17 cellular contexts compared by ENCODE assay signal in the genomic region with DNA sequence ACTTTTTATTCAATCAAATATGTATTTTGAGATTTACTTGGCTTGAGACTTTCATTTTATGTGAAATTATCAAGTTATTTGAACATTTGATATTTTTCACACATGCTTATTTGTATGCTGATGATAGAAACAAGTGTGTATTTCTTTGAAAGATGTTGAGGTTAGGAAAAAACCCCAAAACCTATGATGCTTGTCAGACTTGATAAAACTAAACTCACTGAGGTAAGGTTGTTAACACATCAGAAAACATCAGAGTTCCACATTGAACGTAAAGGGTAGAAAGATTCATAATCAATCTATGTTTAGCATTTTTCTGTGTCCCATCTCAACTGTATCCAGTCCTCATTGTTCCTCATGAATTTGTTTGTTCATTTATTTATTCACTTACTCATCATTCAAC. TPM values are rescaled to one million over a fixed set of nuclear protein-coding genes. Genes with fewer than 3 reads are reported as not detected.
DNase-seq lines count a peak whose midpoint lies in the region; ATAC-seq, FAIRE-seq and TF ChIP-seq lines count a peak whose summit lies in the region.
"Had no signal": no experiment of that assay in that cellular context is flagged by ENCODE, and none has a peak within 500 bp of the region (broad histone marks: within the 10 kb centered on the region; RNA-seq: fewer than 3 reads in every experiment).

No MANE protein-coding gene starts in this region.

- in situ Hi-C loops in GM13976 (cut with MboI; ENCODE audit: low sequenced_read_pairs, unreplicated experiment): no loop called here

- intact Hi-C loops in spleen (cut with DNase I; ENCODE audit: low total_unique reads): no loop called here

- H3K4me1 ChIP-seq in H1 (replicated peaks in 1 of 4; ENCODE audit: control insufficient read depth in 3 of 4, insufficient read depth in 4 of 4, low read length in 3 of 4) (no peaks in the 10 kb centered on the region), spleen (peaks cover 0 to 11% (median 5%) of the 10 kb centered on the region in 6 donors)
- H3K4me1 ChIP-seq: SJSA1 had no signal

- no peak overlapping the region for H3K4me2 ChIP-seq in H1 (ENCODE audit: insufficient read depth in 1 of 2, low read depth in 2 of 2, low read length in 2 of 2)
- H3K4me2 ChIP-seq: BLaER1 treated with 17β-estradiol and CSF1 and Interleukin-3, amounts not matched to agents 10 nM and 100 nM; PC-9 had no signal

- no peaks in the 10 kb centered on the region for H3K79me2 ChIP-seq in H1 (ENCODE audit: control insufficient read depth in 1 of 2, insufficient read depth in 2 of 2, low read length in 2 of 2)

- CTCF ChIA-PET in H1 (lab: Charles Lee; ENCODE audit: partially characterized antibody): no interaction called here

- H2BK120ac ChIP-seq in H1 (replicated peaks; ENCODE audit: low read depth, low read length): no peak overlapping the region

- no peak overlapping the region for H2BK20ac ChIP-seq in H1 (ENCODE audit: low read length)

- TF ChIP-seq POLR2A in H1 (IDR thresholded peaks at IDR 0.05; ENCODE audit: control extremely low read depth in 1 of 2, low read depth in 2 of 2, low read length in 2 of 2) (no peak), spleen (IDR thresholded peaks at IDR 0.05) (no peak)

- H3K14ac ChIP-seq in H1 (ENCODE audit: insufficient read length): no peak overlapping the region

- peaks cover 0 to 1% of the 10 kb centered on the region in 2 experiments for H4K20me1 ChIP-seq in H1 (replicated peaks in 1 of 2; ENCODE audit: control insufficient read depth in 1 of 2, insufficient read depth in 2 of 2, low read length in 2 of 2)
- H4K20me1 ChIP-seq: BLaER1 treated with 17β-estradiol and CSF1 and Interleukin-3, amounts not matched to agents 10 nM and 100 nM had no signal

- H3K36me3 ChIP-seq in H1 (ENCODE audit: control insufficient read depth in 2 of 4, insufficient read depth in 4 of 4, low read length in 3 of 4): no peaks in the 10 kb centered on the region
- H3K36me3 ChIP-seq in spleen: peaks cover 0 to 15% (median 4%) of the 10 kb centered on the region in 6 donors
- H3K36me3 ChIP-seq: SJSA1 had no signal

- H2BK5ac ChIP-seq in H1 (ENCODE audit: low read depth, low read length): no peak overlapping the region

- H3K27me3 ChIP-seq in H1 (replicated peaks in 1 of 4; ENCODE audit: control insufficient read depth in 3 of 4, extremely low read depth in 1 of 4, insufficient read depth in 3 of 4, low read length in 3 of 4) (no peaks in the 10 kb centered on the region), spleen (replicated peaks in 1 of 7) (no peaks in the 10 kb centered on the region)
- H3K27me3 ChIP-seq: BLaER1 treated with 17β-estradiol and CSF1 and Interleukin-3, amounts not matched to agents 10 nM and 100 nM; SJSA1 had no signal

- POLR2A ChIA-PET in H1 (lab: Charles Lee; ENCODE audit: partially characterized antibody): no interaction called here

- H3K23ac ChIP-seq in H1 (ENCODE audit: insufficient read length): no peak overlapping the region

- H3K79me1 ChIP-seq in H1 (ENCODE audit: low read depth, low read length): no peaks in the 10 kb centered on the region

- no peak overlapping the region for H3K4me3 ChIP-seq in H1 (ENCODE audit: extremely low read depth in 1 of 4, insufficient read depth in 2 of 4, low read depth in 3 of 4, low read length in 4 of 4)
- no peak overlapping the region for H3K4me3 ChIP-seq in spleen
- H3K4me3 ChIP-seq: BLaER1 treated with 17β-estradiol and CSF1 and Interleukin-3, amounts not matched to agents 10 nM and 100 nM; K562; PC-9; SJSA1 had no signal

- no peaks in the 10 kb centered on the region for H3K9me3 ChIP-seq in H1 (ENCODE audit: insufficient read depth in 2 of 2, low read depth in 1 of 2, low read length in 1 of 2)
- H3K9me3 ChIP-seq in spleen: no peaks in the 10 kb centered on the region
- H3K9me3 ChIP-seq: BLaER1 treated with 17β-estradiol and CSF1 and Interleukin-3, amounts not matched to agents 10 nM and 100 nM; SJSA1 had no signal

- no peak overlapping the region for H2BK12ac ChIP-seq in H1 (ENCODE audit: low read depth, low read length)

- TF ChIP-seq RAD21 in H1 (IDR thresholded peaks at IDR 0.05 in 1 of 2, conservative IDR thresholded peaks at IDR 0.05 in 1 of 2; ENCODE audit: low read depth in 2 of 2, low read length in 2 of 2): no peak

- no peak overlapping the region for H2BK15ac ChIP-seq in H1 (ENCODE audit: low read length)

- H4K5ac ChIP-seq in H1 (ENCODE audit: insufficient read length, low read depth, low read length): no peak overlapping the region

- H4K91ac ChIP-seq in H1 (replicated peaks; ENCODE audit: insufficient read length, low read length): no peak overlapping the region

- no peak for TF ChIP-seq CTCF in GM13976 (IDR thresholded peaks at IDR 0.05; ENCODE audit: borderline replicate concordance, control extremely low read depth, extremely low read depth, insufficient read depth, missing control alignments)
- TF ChIP-seq CTCF in H1 (IDR thresholded peaks at IDR 0.05; ENCODE audit: control extremely low read depth in 1 of 3, insufficient read depth in 1 of 3, low read depth in 1 of 3, low read length in 3 of 3): no peak
- no peak for TF ChIP-seq CTCF in spleen (IDR thresholded peaks at IDR 0.05 in 8 of 11, conservative IDR thresholded peaks at IDR 0.05 in 3 of 11)

- no peak overlapping the region for H3K4ac ChIP-seq in H1 (replicated peaks; ENCODE audit: insufficient read length, low read depth, low read length)

- H3K18ac ChIP-seq in H1 (ENCODE audit: extremely low read depth, low read length): no peak overlapping the region

- H3K9ac ChIP-seq in H1 (replicated peaks in 1 of 4; ENCODE audit: extremely low read depth in 1 of 4, low read depth in 3 of 4, low read length in 3 of 4): no peak overlapping the region
- H3K9ac ChIP-seq: BLaER1 treated with 17β-estradiol and CSF1 and Interleukin-3, amounts not matched to agents 10 nM and 100 nM had no signal

- no peak overlapping the region for H3K56ac ChIP-seq in H1 (replicated peaks; ENCODE audit: insufficient read length, low read depth, low read length)

- H3K27ac ChIP-seq in H1 (ENCODE audit: low read depth, low read length): no peak overlapping the region
- no peak overlapping the region for H3K27ac ChIP-seq in spleen
- H3K27ac ChIP-seq: BLaER1 treated with 17β-estradiol and CSF1 and Interleukin-3, amounts not matched to agents 10 nM and 100 nM; PC-9; SJSA1 had no signal

- H3K23me2 ChIP-seq in H1 (ENCODE audit: low read depth, low read length): no peaks in the 10 kb centered on the region

- H2AK5ac ChIP-seq in H1 (ENCODE audit: low read depth, low read length): no peak overlapping the region

- H4K8ac ChIP-seq in H1 (ENCODE audit: extremely low read depth, insufficient read depth, low read length): no peak overlapping the region

- H2AFZ ChIP-seq in H1 (ENCODE audit: low read length): no peak overlapping the region
- H2AFZ ChIP-seq: PC-9 had no signal

- WGBS in H1 (ENCODE audit: extremely low coverage in 1 of 2, insufficient coverage in 1 of 2, insufficient read length in 1 of 2, insufficient replicate concordance in 2 of 2, low coverage in 1 of 2, low lambda C conversion rate in 2 of 2, missing lambda C conversion rate in 1 of 2), 2 experiments: 86% methylated on average over 1 of the region's 1 CpG; no CpG with 5 or more reads in 1 of the 2 experiments
- WGBS in spleen, 5 donors: 68 to 80% (median 73%) methylated on average over 1 of the region's 1 CpG

- ATAC-seq in GM19351 (IDR thresholded peaks at IDR 0.05; ENCODE audit: unreplicated experiment): peak; percentile 63
- ATAC-seq in HG02884 (IDR thresholded peaks at IDR 0.05; ENCODE audit: unreplicated experiment): peak; percentile 48
- ATAC-seq: K562 had no signal

- no peak for TF ChIP-seq EP300 in H1 (IDR thresholded peaks at IDR 0.05; ENCODE audit: borderline replicate concordance in 1 of 2, low read depth in 2 of 2, low read length in 2 of 2)

- DNase-seq in GM13976 (ENCODE audit: low spot score) (peak; percentile 31), H1 (ENCODE audit: low read depth in 1 of 2, low spot score in 2 of 2) (no peak), NCI-H2029 treated with DMSO at 0.1 percent for 48 hours (lab: John Stamatoyannopoulos, UW) (no peak), CD1c-positive myeloid dendritic cell (ENCODE audit: extremely low spot score) (no peak), spleen (no peak)
- DNase-seq: GDM1, MV-4-11, NCI-H187, NCI-H226, NCI-H524 treated with DMSO at 0.1 percent for 48 hours, PC-9 had no signal

- peak; percentile 50 for FAIRE-seq in H1 (lab: Jason Lieb, UNC)
- FAIRE-seq: H54, K562 had no signal

TF ChIP-seq in H1, 55 proteins besides CTCF, POLR2A, EP300 and RAD21:
- no peak for TF ChIP-seq PHF8 (conservative IDR thresholded peaks at IDR 0.05; ENCODE audit: low read depth, low read length)
- TF ChIP-seq RBBP5 (IDR thresholded peaks at IDR 0.05; ENCODE audit: borderline replicate concordance, low read depth, low read length): no peak
- TF ChIP-seq KDM4A (IDR thresholded peaks at IDR 0.05; ENCODE audit: low read depth, low read length, severe bottlenecking): no peak
- no peak for TF ChIP-seq NANOG (IDR thresholded peaks at IDR 0.05; ENCODE audit: insufficient read depth, low read depth, low read length, poor library complexity, severe bottlenecking)
- TF ChIP-seq TAF1 (IDR thresholded peaks at IDR 0.05; ENCODE audit: low read depth, low read length): no peak
- TF ChIP-seq EGR1 (IDR thresholded peaks at IDR 0.05; ENCODE audit: borderline replicate concordance, low read depth, low read length): no peak
- no peak for TF ChIP-seq POLR2AphosphoS5 (IDR thresholded peaks at IDR 0.05; ENCODE audit: low read depth, low read length)
- no peak for TF ChIP-seq BCL11A (IDR thresholded peaks at IDR 0.05; ENCODE audit: low read depth in 2 of 2, low read length in 2 of 2)
- TF ChIP-seq SP1 (IDR thresholded peaks at IDR 0.05; ENCODE audit: low read depth, low read length): no peak

RNA-seq across cellular contexts. Expression of a gene that starts 12.2 kb away (rescaled TPM):
- 195 and 206 TPM in 2 replicates for total RNA-seq in H1 (2021; fragmentation: NEBNext Ultra II Directional; extraction: Animal tissue kit (Norgen Biotek cat#: 25700))
- polyA plus RNA-seq in H1 (2011; rRNA removed) (588 and 624 TPM in 2 replicates), spleen (100 to 1,000 TPM; 172 to 236 (median 189) TPM)
- 445 TPM for polyA plus RNA-seq in H1 (2011; cell fraction: cytosol; rRNA removed)
- 265 TPM for polyA plus RNA-seq in H1 (2011; cell fraction: nucleus; rRNA removed)
- 136 to 252 TPM (median 245 TPM) in 4 replicates for polyA plus RNA-seq in H1 (2012, experiment 1 of 2)
- 517 TPM for polyA plus RNA-seq in H1 (2012, experiment 2 of 2)
- polyA plus RNA-seq in H1 (2013, experiment 1 of 2): 286 TPM
- polyA plus RNA-seq in H1 (2013, experiment 2 of 2): 291 TPM
- 133 and 143 TPM in 2 replicates for polyA minus RNA-seq in H1 (2011; rRNA and poly(A)+ RNA removed)
- 103 TPM for polyA minus RNA-seq in H1 (2011; cell fraction: cytosol; rRNA and poly(A)+ RNA removed)
- polyA minus RNA-seq in H1 (2011; cell fraction: nucleus; rRNA and poly(A)+ RNA removed): 94.1 TPM
- 100 to 1,000 TPM in 3 of 7 donors, 10 to 100 TPM in 4; 80.1 to 153 (median 89.6) TPM for total RNA-seq in spleen
